26 cellular contexts compared by ENCODE assay signal in the genomic region with DNA sequence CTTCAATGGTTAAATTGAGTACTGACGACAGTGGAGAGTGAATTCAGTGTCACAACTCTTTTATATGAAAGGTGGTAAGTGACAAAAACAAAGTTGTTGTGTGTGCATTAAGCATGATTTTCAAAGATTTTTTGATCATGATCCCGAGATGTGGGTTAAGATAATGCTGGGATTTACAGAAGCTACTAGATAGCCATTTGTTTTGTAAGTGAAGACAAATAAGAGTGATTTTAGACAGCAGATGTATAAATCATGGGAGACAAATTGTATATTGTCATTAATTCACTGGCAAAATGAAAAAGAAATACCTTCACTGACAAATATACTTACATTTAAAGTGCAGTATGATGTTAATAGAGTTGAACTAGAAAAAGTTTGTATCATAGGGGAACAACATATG. TPM values are rescaled to one million over a fixed set of nuclear protein-coding genes. Genes with fewer than 3 reads are reported as not detected.
"Had no signal": no experiment of that assay in that cellular context is flagged by ENCODE, and none has a peak within 500 bp of the region (broad histone marks: within the 10 kb centered on the region; RNA-seq: fewer than 3 reads in every experiment).

No MANE protein-coding gene starts in this region.

- H3K4me1 Mint-ChIP-seq: central memory CD8-positive, alpha-beta T cell had no signal

- H3K4me3 Mint-ChIP-seq: activated CD4-positive, alpha-beta memory T cell treated with anti-CD3 and anti-CD28 coated beads, Interleukin-2, amount 10 ng/mL, durations not matched to agents 7 days and 5 days; activated naive CD8-positive, alpha-beta T cell treated with anti-CD3 and anti-CD28 coated beads, Interleukin-2, amount 10 ng/mL, durations not matched to agents 7 days and 5 days; activated T-cell treated with anti-CD3 and anti-CD28 coated beads, Interleukin-2, amount 50 U/mL, for 24 hours; central memory CD8-positive, alpha-beta T cell; stimulated activated naive CD8-positive, alpha-beta T cell treated with anti-CD3 and anti-CD28 coated beads, Interleukin-15, Interleukin-2, amounts not matched to agents 100 ng/mL and 50 ng/mL, for 24 hours; T-cell had no signal

- H3K4me3 ChIP-seq: body of pancreas, hepatocyte, lung had no signal

- ATAC-seq: body of pancreas, gastroesophageal sphincter, T-cell had no signal

- H3K4me1 ChIP-seq: right lobe of liver had no signal

- H3K27ac Mint-ChIP-seq: activated CD4-positive, alpha-beta memory T cell treated with anti-CD3 and anti-CD28 coated beads, Interleukin-2, amount 10 ng/mL, durations not matched to agents 7 days and 5 days; activated naive CD8-positive, alpha-beta T cell treated with anti-CD3 and anti-CD28 coated beads, Interleukin-2, amount 10 ng/mL, durations not matched to agents 7 days and 5 days; activated T-cell treated with anti-CD3 and anti-CD28 coated beads, Interleukin-2, amount 50 U/mL, for 24 hours; activated T-helper 2 cell treated with anti-CD3 and anti-CD28 coated beads, Interferon-gamma antibody, Interleukin-2, Interleukin-4, amounts not matched to agents 10 μg/mL and 5 μg/mL and 100 μg/mL, durations not matched to agents 14 hours and 24 hours and 36 hours; stimulated activated naive CD8-positive, alpha-beta T cell treated with anti-CD3 and anti-CD28 coated beads, Interleukin-15, Interleukin-2, amounts not matched to agents 100 ng/mL and 50 ng/mL, for 24 hours; T-cell had no signal

- H3K9me3 ChIP-seq: body of pancreas, gastroesophageal sphincter, ovary, right lobe of liver, suprapubic skin, vagina had no signal

- H3K36me3 Mint-ChIP-seq: activated naive CD8-positive, alpha-beta T cell treated with anti-CD3 and anti-CD28 coated beads, Interleukin-2, amount 10 ng/mL, durations not matched to agents 7 days and 5 days; T-cell had no signal

- H3K9me3 Mint-ChIP-seq: activated CD4-positive, alpha-beta memory T cell treated with anti-CD3 and anti-CD28 coated beads, Interleukin-2, amount 10 ng/mL, durations not matched to agents 7 days and 5 days; activated naive CD8-positive, alpha-beta T cell treated with anti-CD3 and anti-CD28 coated beads, Interleukin-2, amount 10 ng/mL, durations not matched to agents 7 days and 5 days; activated T-cell treated with anti-CD3 and anti-CD28 coated beads, Interleukin-2, amount 50 U/mL, for 24 hours; activated T-helper 2 cell treated with anti-CD3 and anti-CD28 coated beads, Interferon-gamma antibody, Interleukin-2, Interleukin-4, amounts not matched to agents 10 μg/mL and 5 μg/mL and 100 μg/mL, durations not matched to agents 14 hours and 24 hours and 36 hours; stimulated activated naive CD8-positive, alpha-beta T cell treated with anti-CD3 and anti-CD28 coated beads, Interleukin-15, Interleukin-2, amounts not matched to agents 100 ng/mL and 50 ng/mL, for 24 hours; T-cell had no signal

- H3K79me2 ChIP-seq: hepatocyte had no signal

- DNase-seq: activated CD4-positive, alpha-beta memory T cell treated with anti-CD3 and anti-CD28 coated beads, Interleukin-2, amount 10 ng/mL, durations not matched to agents 7 days and 5 days; activated CD4-positive, alpha-beta T cell treated with anti-CD3 and anti-CD28 coated beads for 48 hours; activated CD4-positive, CD25-positive, alpha-beta regulatory T cell; activated naive CD4-positive, alpha-beta T cell treated with Interleukin-2 at 50 U/mL for 16 hours; activated naive CD8-positive, alpha-beta T cell treated with anti-CD3 and anti-CD28 coated beads, Interleukin-2, amount 10 ng/mL, durations not matched to agents 7 days and 5 days; activated T-cell treated with anti-CD3 and anti-CD28 coated beads, Interleukin-2, amount 50 U/mL, for 24 hours; body of pancreas; cortex of kidney; effector CD4-positive, alpha-beta T cell; midbrain; ovary; right lobe of liver; small intestine; stimulated activated CD4-positive, alpha-beta T cell treated with anti-CD3 and anti-CD28 coated beads, Interleukin-15, amount 100 ng/mL, for 24 hours; stimulated activated CD4-positive, alpha-beta T cell treated with anti-CD3 and anti-CD28 coated beads, Interleukin-2, amount 100 ng/mL, for 48 hours; T-cell; trophoblast cell had no signal

- H3K36me3 ChIP-seq: gastroesophageal sphincter, ovary, right lobe of liver, suprapubic skin, vagina had no signal

- H3K27me3 ChIP-seq: ovary, vagina had no signal

- H2AFZ ChIP-seq: hepatocyte had no signal

- H3K27ac ChIP-seq: body of pancreas, hepatocyte, ovary, right lobe of liver, suprapubic skin, vagina had no signal

RNA-seq across cellular contexts. Expression of a gene that starts 6.1 kb away (rescaled TPM):
- total RNA-seq: activated CD4-positive, alpha-beta memory T cell treated with anti-CD3 and anti-CD28 coated beads, Interleukin-2, amount 10 ng/mL, durations not matched to agents 7 days and 5 days; activated naive CD8-positive, alpha-beta T cell treated with anti-CD3 and anti-CD28 coated beads, Interleukin-2, amount 10 ng/mL, durations not matched to agents 7 days and 5 days; pulmonary artery endothelial cell; T-cell had no signal
